In the genomic region with DNA sequence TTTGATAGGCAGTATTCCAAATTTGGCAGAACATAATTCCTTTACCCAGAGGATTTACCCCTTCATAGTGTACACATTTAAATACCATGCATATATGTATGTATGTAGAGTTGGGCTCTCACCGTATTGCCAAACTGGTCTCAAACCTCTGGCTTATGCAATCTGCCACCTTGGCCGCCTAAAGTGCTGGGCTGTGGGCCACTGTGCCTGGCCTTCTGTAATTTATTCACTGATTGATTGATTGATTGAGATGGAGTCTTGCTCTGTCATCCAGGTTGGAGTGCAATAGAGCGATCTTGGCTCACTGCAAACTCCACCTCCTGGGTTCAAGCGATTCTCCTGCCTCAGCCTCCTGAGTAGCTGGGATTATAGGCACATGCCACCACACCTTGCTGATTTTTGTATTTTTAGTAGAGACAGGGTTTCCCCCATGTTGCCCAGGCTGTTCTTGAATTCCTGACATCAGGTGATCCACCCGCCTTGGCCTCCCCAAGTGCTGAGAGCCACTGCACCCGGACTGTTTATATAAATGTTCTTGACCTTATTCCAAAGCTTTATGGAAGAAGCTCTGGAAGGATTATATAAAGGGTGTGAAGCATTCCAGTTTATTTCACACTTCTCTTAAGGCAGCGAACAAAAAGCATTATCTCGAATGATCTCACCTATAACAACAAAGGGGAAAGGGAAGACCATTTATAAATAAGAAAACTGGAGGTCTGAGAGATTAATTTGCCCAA, we compare ENCODE assay signal across 23 cellular contexts. TPM values are rescaled to one million over a fixed set of nuclear protein-coding genes. Genes with fewer than 3 reads are reported as not detected.
DNase-seq lines count a peak whose midpoint lies in the region; ATAC-seq and TF ChIP-seq lines count a peak whose summit lies in the region.
"Had no signal": no experiment of that assay in that cellular context is flagged by ENCODE, and none has a peak within 500 bp of the region (broad histone marks: within the 10 kb centered on the region; RNA-seq: fewer than 3 reads in every experiment).

No MANE protein-coding gene starts in this region.

- TF ChIP-seq CTCF in CD14-positive monocyte (IDR thresholded peaks at IDR 0.05): no peak
- no peak for TF ChIP-seq CTCF in GM23338 (conservative IDR thresholded peaks at IDR 0.05; ENCODE audit: low read depth in 2 of 2)

- H3K36me3 ChIP-seq in GM23338 (ENCODE audit: insufficient read depth): no peaks in the 10 kb centered on the region
- H3K36me3 ChIP-seq: uterus had no signal

- intact Hi-C loops in CD14-positive monocyte (cut with micrococcal nuclease): no loop called here

- H2AFZ ChIP-seq in GM23338: no peak overlapping the region

- peaks cover 100% of the 10 kb centered on the region for H3K79me2 ChIP-seq in GM23338 (replicated peaks; ENCODE audit: insufficient read depth)

- no peak overlapping the region for H3K4me3 ChIP-seq in GM23338
- H3K4me3 ChIP-seq: smooth muscle cell, uterus had no signal

- peak overlapping the region in 5 of 7 donors; percentile 7 to 68 (median 46) for H3K27ac Mint-ChIP-seq in CD14-positive monocyte
- peak overlapping the region; percentile 13; the same call in 1 of the 2 replicates for H3K27ac Mint-ChIP-seq in GM23338
- peak overlapping the region; percentile 56 for H3K27ac Mint-ChIP-seq in activated T-helper 17 cell treated with anti-CD3 and anti-CD28 coated beads, Interleukin-2, amount 50 U/mL, for 72 hours
- H3K27ac Mint-ChIP-seq in memory B cell: peak overlapping the region; percentile 11
- H3K27ac Mint-ChIP-seq: activated CD4-positive, alpha-beta T cell treated with anti-CD3 and anti-CD28 coated beads, Interleukin-2, amount 10 ng/mL, durations not matched to agents 24 days and 14 days; activated T-helper 1 cell treated with anti-CD3 and anti-CD28 coated beads, Interleukin-12 subunit alpha, Interleukin-12 subunit beta, Interleukin-2, Interleukin-4 antibody, amounts not matched to agents 30 ng/mL and 10 ng/mL and 1 ng/mL, durations not matched to agents 14 hours and 24 hours and 36 hours; stimulated activated memory B cell treated with anti-CD40 and anti-IgM and Interleukin-4, amounts not matched to agents 10 μg/mL and 1 μg/mL and 100 μg/mL, for 72 hours; T-helper 1 cell treated with Interleukin-12 subunit alpha and Interleukin-12 subunit beta and Interleukin-4 antibody, amounts not matched to agents 30 μg/mL and 1 μg/mL, for 36 hours had no signal

- H3K9me3 Mint-ChIP-seq in CD14-positive monocyte: no peaks in the 10 kb centered on the region
- H3K9me3 Mint-ChIP-seq in GM23338: no peaks in the 10 kb centered on the region
- H3K9me3 Mint-ChIP-seq in activated T-helper 17 cell treated with anti-CD3 and anti-CD28 coated beads, Interleukin-2, amount 50 U/mL, for 72 hours: no peaks in the 10 kb centered on the region
- no peaks in the 10 kb centered on the region for H3K9me3 Mint-ChIP-seq in memory B cell
- H3K9me3 Mint-ChIP-seq: activated CD4-positive, alpha-beta T cell treated with anti-CD3 and anti-CD28 coated beads, Interleukin-2, amount 10 ng/mL, durations not matched to agents 24 days and 14 days; activated T-helper 1 cell treated with anti-CD3 and anti-CD28 coated beads, Interleukin-12 subunit alpha, Interleukin-12 subunit beta, Interleukin-2, Interleukin-4 antibody, amounts not matched to agents 30 ng/mL and 10 ng/mL and 1 ng/mL, durations not matched to agents 14 hours and 24 hours and 36 hours; stimulated activated memory B cell treated with anti-CD40 and anti-IgM and Interleukin-4, amounts not matched to agents 10 μg/mL and 1 μg/mL and 100 μg/mL, for 72 hours; T-helper 1 cell treated with Interleukin-12 subunit alpha and Interleukin-12 subunit beta and Interleukin-4 antibody, amounts not matched to agents 30 μg/mL and 1 μg/mL, for 36 hours had no signal

- H3K9me2 ChIP-seq in GM23338 (ENCODE audit: insufficient read depth): no peaks in the 10 kb centered on the region

- no peaks in the 10 kb centered on the region for H3K27me3 ChIP-seq in GM23338 (ENCODE audit: insufficient read depth)
- H3K27me3 ChIP-seq: uterus had no signal

- H3F3A ChIP-seq in GM23338 (replicated peaks; ENCODE audit: low read depth): no peaks in the 10 kb centered on the region

- H3K36me3 Mint-ChIP-seq in CD14-positive monocyte (peaks cover 15 to 26% of the 10 kb centered on the region in 2 donors), GM23338 (ENCODE audit: low read depth) (peaks cover 11% of the 10 kb centered on the region; the same call in 2 of the 3 replicates), memory B cell (peaks cover 8% of the 10 kb centered on the region)
- peaks cover 46% of the 10 kb centered on the region for H3K36me3 Mint-ChIP-seq in activated T-helper 17 cell treated with anti-CD3 and anti-CD28 coated beads, Interleukin-2, amount 50 U/mL, for 72 hours (ENCODE audit: low read depth)

- ATAC-seq in GM23338 (no peak), memory B cell (ENCODE audit: low read depth) (no peak), GM19035 (IDR thresholded peaks at IDR 0.05; ENCODE audit: unreplicated experiment) (no peak)
- no peak for ATAC-seq in activated T-helper 17 cell treated with anti-CD3 and anti-CD28 coated beads, Interleukin-2, amount 50 U/mL, for 72 hours (replicated peaks)
- ATAC-seq in activated CD4-positive, CD25-positive, alpha-beta regulatory T cell treated with anti-CD3 and anti-CD28 coated beads, Interleukin-2, amount 50 U/mL, for 24 hours: no peak
- ATAC-seq: stimulated activated memory B cell treated with anti-CD40 and anti-IgM and Interleukin-4, amounts not matched to agents 10 μg/mL and 1 μg/mL and 100 μg/mL, for 72 hours had no signal

- H3K27me3 Mint-ChIP-seq in CD14-positive monocyte (ENCODE audit: low read depth in 3 of 3) (no peaks in the 10 kb centered on the region), GM23338 (ENCODE audit: insufficient read depth, low read depth, poor library complexity) (peaks cover 5% of the 10 kb centered on the region), memory B cell (no peaks in the 10 kb centered on the region)
- no peaks in the 10 kb centered on the region for H3K27me3 Mint-ChIP-seq in activated T-helper 17 cell treated with anti-CD3 and anti-CD28 coated beads, Interleukin-2, amount 50 U/mL, for 72 hours
- H3K27me3 Mint-ChIP-seq: activated CD4-positive, alpha-beta T cell treated with anti-CD3 and anti-CD28 coated beads, Interleukin-2, amount 10 ng/mL, durations not matched to agents 24 days and 14 days; stimulated activated memory B cell treated with anti-CD40 and anti-IgM and Interleukin-4, amounts not matched to agents 10 μg/mL and 1 μg/mL and 100 μg/mL, for 72 hours had no signal

- peak overlapping the region; percentile 80; the same call in 1 of the 2 replicates for H3K27ac ChIP-seq in GM23338 (ENCODE audit: low read depth)
- H3K27ac ChIP-seq: uterus had no signal

- H3K4me1 ChIP-seq in GM23338 (ENCODE audit: insufficient read depth): peaks cover under 1% of the 10 kb centered on the region; the same call in 1 of the 2 replicates
- H3K4me1 ChIP-seq: uterus had no signal

- DNase-seq in CD14-positive monocyte (ENCODE audit: low spot score) (no peak), GM23338 (ENCODE audit: low spot score) (no peak), memory B cell (ENCODE audit: low spot score in 2 of 2) (no peak), RPMI8226 (no peak)
- no peak for DNase-seq in stimulated activated CD4-positive, alpha-beta T cell treated with anti-CD3 and anti-CD28 coated beads, Interleukin-2, amount 100 ng/mL, for 48 hours
- DNase-seq: activated CD4-positive, alpha-beta T cell treated with anti-CD3 and anti-CD28 coated beads, Interleukin-2, amount 10 ng/mL, durations not matched to agents 24 days and 14 days; C1 segment of cervical spinal cord; effector CD4-positive, alpha-beta T cell; EL; KG1; kidney glomerular epithelial cell; NCI-H187; NCI-H526 treated with DMSO at 0.1 percent for 48 hours; occipital lobe; stimulated activated CD4-positive, alpha-beta T cell treated with anti-CD3 and anti-CD28 coated beads, Interleukin-2, amount 100 ng/mL, for 24 hours; uterus had no signal

- H3K4me2 ChIP-seq in GM23338: no peak overlapping the region
- H3K4me2 ChIP-seq: smooth muscle cell had no signal

- H4K20me1 ChIP-seq in GM23338 (replicated peaks; ENCODE audit: insufficient read depth): peaks cover 47% of the 10 kb centered on the region; the same call in 1 of the 2 replicates

- H3K4me1 Mint-ChIP-seq in CD14-positive monocyte: peaks cover 26% of the 10 kb centered on the region
- H3K4me1 Mint-ChIP-seq in GM23338: peaks cover 5% of the 10 kb centered on the region; the same call in 2 of the 3 replicates
- H3K4me1 Mint-ChIP-seq in activated T-helper 17 cell treated with anti-CD3 and anti-CD28 coated beads, Interleukin-2, amount 50 U/mL, for 72 hours: peaks cover 18% of the 10 kb centered on the region
- H3K4me1 Mint-ChIP-seq in memory B cell: peaks cover 16% of the 10 kb centered on the region

- H3K4me3 Mint-ChIP-seq in CD14-positive monocyte: no peak overlapping the region
- no peak overlapping the region for H3K4me3 Mint-ChIP-seq in GM23338
- no peak overlapping the region for H3K4me3 Mint-ChIP-seq in activated T-helper 17 cell treated with anti-CD3 and anti-CD28 coated beads, Interleukin-2, amount 50 U/mL, for 72 hours
- no peak overlapping the region for H3K4me3 Mint-ChIP-seq in memory B cell
- H3K4me3 Mint-ChIP-seq: activated CD4-positive, alpha-beta T cell treated with anti-CD3 and anti-CD28 coated beads, Interleukin-2, amount 10 ng/mL, durations not matched to agents 24 days and 14 days; activated T-helper 1 cell treated with anti-CD3 and anti-CD28 coated beads, Interleukin-12 subunit alpha, Interleukin-12 subunit beta, Interleukin-2, Interleukin-4 antibody, amounts not matched to agents 30 ng/mL and 10 ng/mL and 1 ng/mL, durations not matched to agents 14 hours and 24 hours and 36 hours; stimulated activated memory B cell treated with anti-CD40 and anti-IgM and Interleukin-4, amounts not matched to agents 10 μg/mL and 1 μg/mL and 100 μg/mL, for 72 hours; T-helper 1 cell treated with Interleukin-12 subunit alpha and Interleukin-12 subunit beta and Interleukin-4 antibody, amounts not matched to agents 30 μg/mL and 1 μg/mL, for 36 hours had no signal

TF ChIP-seq in GM23338, 12 proteins besides CTCF, POLR2A, EP300 and RAD21 (continues in another document):
- TF ChIP-seq, protein P1, sequence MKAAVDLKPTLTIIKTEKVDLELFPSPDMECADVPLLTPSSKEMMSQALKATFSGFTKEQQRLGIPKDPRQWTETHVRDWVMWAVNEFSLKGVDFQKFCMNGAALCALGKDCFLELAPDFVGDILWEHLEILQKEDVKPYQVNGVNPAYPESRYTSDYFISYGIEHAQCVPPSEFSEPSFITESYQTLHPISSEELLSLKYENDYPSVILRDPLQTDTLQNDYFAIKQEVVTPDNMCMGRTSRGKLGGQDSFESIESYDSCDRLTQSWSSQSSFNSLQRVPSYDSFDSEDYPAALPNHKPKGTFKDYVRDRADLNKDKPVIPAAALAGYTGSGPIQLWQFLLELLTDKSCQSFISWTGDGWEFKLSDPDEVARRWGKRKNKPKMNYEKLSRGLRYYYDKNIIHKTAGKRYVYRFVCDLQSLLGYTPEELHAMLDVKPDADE (IDR thresholded peaks at IDR 0.05): no peak

RNA-seq across cellular contexts. Expression of gene GLG1, which starts 14.8 kb away (rescaled TPM):
- 10 to 100 TPM; 40.3 to 69.1 TPM for polyA plus RNA-seq in CD14-positive monocyte
- total RNA-seq in GM23338 (2014; rRNA removed; shearing (Covaris generic)): 211 and 226 TPM in 2 replicates
- 58.8 and 61.2 TPM in 2 replicates for polyA plus RNA-seq in GM23338 (2016; fragmentation: Nextera tagmentation; extraction: Ambion mirVana)
- total RNA-seq in activated T-helper 17 cell treated with anti-CD3 and anti-CD28 coated beads, Interleukin-2, amount 50 U/mL, for 72 hours: 10 to 100 TPM; 62.6 to 74.1 TPM
